ENCODE assay signal across 25 cellular contexts in genomic region chr20:60804918-60805631, GRCh38.
A peak's percentile ranks its signal among the peaks of the same experiment; 100 is the strongest.
DNase-seq lines count a peak whose midpoint lies in the region; ATAC-seq, FAIRE-seq and TF ChIP-seq lines count a peak whose summit lies in the region.
"Had no signal": no experiment of that assay in that cellular context is flagged by ENCODE, and none has a peak within 500 bp of the region (broad histone marks: within the 10 kb centered on the region; RNA-seq: fewer than 3 reads in every experiment).

No MANE protein-coding gene starts in this region.

- no peak for TF ChIP-seq RAD21 in H1 (IDR thresholded peaks at IDR 0.05 in 1 of 2, conservative IDR thresholded peaks at IDR 0.05 in 1 of 2; ENCODE audit: low read depth in 2 of 2, low read length in 2 of 2)

- H4K20me1 ChIP-seq in H1 (replicated peaks in 1 of 2; ENCODE audit: control insufficient read depth in 1 of 2, insufficient read depth in 2 of 2, low read length in 2 of 2) = no peaks in the 10 kb centered on the region

- H3K4me2 ChIP-seq in H1 (ENCODE audit: insufficient read depth in 1 of 2, low read depth in 2 of 2, low read length in 2 of 2) = peak overlapping the region in 1 of 2 experiments; percentile 40; a peak in 2 of 4 replicates
- no peak overlapping the region for H3K4me2 ChIP-seq in mesendoderm (ENCODE audit: low read length)
- H3K4me2 ChIP-seq: A549 had no signal

- H3K56ac ChIP-seq in H1 (replicated peaks; ENCODE audit: insufficient read length, low read depth, low read length) (no peak overlapping the region), mesendoderm (ENCODE audit: low read length) (no peak overlapping the region)

- H3K27ac ChIP-seq in right atrium auricular region = no peak overlapping the region
- H3K27ac ChIP-seq in H1 (ENCODE audit: low read depth, low read length) = no peak overlapping the region
- peak overlapping the region; percentile 45 for H3K27ac ChIP-seq in mesendoderm (ENCODE audit: low read depth, low read length)
- no peak overlapping the region for H3K27ac ChIP-seq in thyroid gland
- H3K27ac ChIP-seq in colonic mucosa = no peak overlapping the region
- H3K27ac ChIP-seq: A549, HL-60, prostate gland had no signal

- ATAC-seq in left cardiac atrium (peak; percentile 58 to 63), left colon (no peak), HG03439 (IDR thresholded peaks at IDR 0.05; ENCODE audit: unreplicated experiment) (no peak)
- ATAC-seq: A549, esophagus mucosa, gastroesophageal sphincter, GM12878, K562, natural killer cell had no signal

- DNase-seq in left cardiac atrium (no peak), right atrium auricular region (ENCODE audit: low spot score) (no peak), H1 (ENCODE audit: low read depth in 1 of 2, low spot score in 2 of 2) (no peak), mesendoderm (peak; percentile 42), thyroid gland (peak; percentile 11 to 22), left colon (no peak), colonic mucosa (no peak)
- DNase-seq: activated CD4-positive, alpha-beta T cell treated with anti-CD3 and anti-CD28 coated beads for 48 hours; amygdala; C1 segment of cervical spinal cord; natural killer cell; NCI-H1048; NCI-H2081; NCI-H510A treated with DMSO at 0.1 percent for 48 hours; stimulated activated CD8-positive, alpha-beta memory T cell treated with anti-CD3 and anti-CD28 coated beads, Interleukin-4, amount 100 ng/mL, for 48 hours had no signal

- H3K14ac ChIP-seq in H1 (ENCODE audit: insufficient read length) = no peak overlapping the region

- H3K79me2 ChIP-seq in H1 (ENCODE audit: control insufficient read depth in 1 of 2, insufficient read depth in 2 of 2, low read length in 2 of 2) = no peaks in the 10 kb centered on the region
- no peaks in the 10 kb centered on the region for H3K79me2 ChIP-seq in mesendoderm (ENCODE audit: control insufficient read depth, insufficient read depth, low read length)

- no peak for TF ChIP-seq CTCF in right atrium auricular region (IDR thresholded peaks at IDR 0.05)
- TF ChIP-seq CTCF in H1 (IDR thresholded peaks at IDR 0.05; ENCODE audit: control extremely low read depth in 1 of 3, insufficient read depth in 1 of 3, low read depth in 1 of 3, low read length in 3 of 3) = no peak
- no peak for TF ChIP-seq CTCF in thyroid gland (IDR thresholded peaks at IDR 0.05)
- TF ChIP-seq CTCF in colonic mucosa (IDR thresholded peaks at IDR 0.05) = no peak

- FAIRE-seq in H1 (lab: Jason Lieb, UNC) = no peak
- FAIRE-seq: A549, G401.6, GM12878, K562, TTC549 had no signal

- intact Hi-C loops in left cardiac atrium (cut with DNase I) = no loop called here
- intact Hi-C loops in thyroid gland (cut with DNase I) = no loop called here
- intact Hi-C loops in left colon (cut with DNase I, micrococcal nuclease) = no loop called here
- intact Hi-C loops in colonic mucosa (cut with DNase I) = no loop called here

- H3K4me1 ChIP-seq in right atrium auricular region (no peaks in the 10 kb centered on the region), H1 (replicated peaks in 1 of 4; ENCODE audit: control insufficient read depth in 3 of 4, insufficient read depth in 4 of 4, low read length in 3 of 4) (peaks cover 6 to 12% (median 7%) of the 10 kb centered on the region in 4 experiments), mesendoderm (ENCODE audit: control insufficient read depth, low read depth, low read length) (no peaks in the 10 kb centered on the region), thyroid gland (peaks cover 0 to 7% of the 10 kb centered on the region in 2 donors), colonic mucosa (no peaks in the 10 kb centered on the region)
- H3K4me1 ChIP-seq: A549, prostate gland had no signal

- no peak overlapping the region for H4K8ac ChIP-seq in H1 (ENCODE audit: extremely low read depth, insufficient read depth, low read length)
- no peak overlapping the region for H4K8ac ChIP-seq in mesendoderm (ENCODE audit: low read depth, low read length)

- H2AK5ac ChIP-seq in H1 (ENCODE audit: low read depth, low read length) (no peak overlapping the region), mesendoderm (ENCODE audit: low read length) (no peak overlapping the region)

- no peak for TF ChIP-seq EP300 in H1 (IDR thresholded peaks at IDR 0.05; ENCODE audit: borderline replicate concordance in 1 of 2, low read depth in 2 of 2, low read length in 2 of 2)

- WGBS in H1 (ENCODE audit: extremely low coverage in 1 of 2, insufficient coverage in 1 of 2, insufficient read length in 1 of 2, insufficient replicate concordance in 2 of 2, low coverage in 1 of 2, low lambda C conversion rate in 2 of 2, missing lambda C conversion rate in 1 of 2), 2 experiments = 55% methylated on average over 11 of the region's 11 CpGs; no CpG with 5 or more reads in 1 of the 2 experiments
- WGBS in mesendoderm (ENCODE audit: extremely low coverage, insufficient coverage, low lambda C conversion rate) = no CpG with 5 or more reads among the region's 11 CpGs
- WGBS in thyroid gland, 2 donors = 52 to 56% methylated on average over 11 of the region's 11 CpGs

- H3K79me1 ChIP-seq in H1 (ENCODE audit: low read depth, low read length) (no peaks in the 10 kb centered on the region), mesendoderm (ENCODE audit: low read length) (no peaks in the 10 kb centered on the region)

- H3K27me3 ChIP-seq in right atrium auricular region (no peaks in the 10 kb centered on the region), H1 (replicated peaks in 1 of 4; ENCODE audit: control insufficient read depth in 3 of 4, extremely low read depth in 1 of 4, insufficient read depth in 3 of 4, low read length in 3 of 4) (no peaks in the 10 kb centered on the region), mesendoderm (ENCODE audit: insufficient read depth, low read length, poor library complexity) (no peaks in the 10 kb centered on the region), thyroid gland (no peaks in the 10 kb centered on the region), colonic mucosa (no peaks in the 10 kb centered on the region)
- H3K27me3 ChIP-seq: gastroesophageal sphincter had no signal

- H3K9ac ChIP-seq in H1 (replicated peaks in 1 of 4; ENCODE audit: extremely low read depth in 1 of 4, low read depth in 3 of 4, low read length in 3 of 4) (no peak overlapping the region), mesendoderm (ENCODE audit: low read length) (no peak overlapping the region), colonic mucosa (ENCODE audit: low read depth in 2 of 2, low read length in 2 of 2) (no peak overlapping the region)

- no peak overlapping the region for H2BK120ac ChIP-seq in H1 (replicated peaks; ENCODE audit: low read depth, low read length)
- H2BK120ac ChIP-seq in mesendoderm (ENCODE audit: low read depth, low read length) = no peak overlapping the region

- no peaks in the 10 kb centered on the region for H3K23me2 ChIP-seq in H1 (ENCODE audit: low read depth, low read length)

- H3K36me3 ChIP-seq in right atrium auricular region (no peaks in the 10 kb centered on the region), H1 (ENCODE audit: control insufficient read depth in 2 of 4, insufficient read depth in 4 of 4, low read length in 3 of 4) (no peaks in the 10 kb centered on the region), mesendoderm (ENCODE audit: control insufficient read depth, insufficient read depth, low read length) (no peaks in the 10 kb centered on the region), thyroid gland (no peaks in the 10 kb centered on the region), colonic mucosa (no peaks in the 10 kb centered on the region)
- H3K36me3 ChIP-seq: gastroesophageal sphincter, prostate gland had no signal

- H3K9me3 ChIP-seq in right atrium auricular region (peaks cover 0 to 7% of the 10 kb centered on the region in 2 donors), H1 (ENCODE audit: insufficient read depth in 2 of 2, low read depth in 1 of 2, low read length in 1 of 2) (peaks cover 8% of the 10 kb centered on the region in 2 experiments), thyroid gland (no peaks in the 10 kb centered on the region), colonic mucosa (no peaks in the 10 kb centered on the region)
- H3K9me3 ChIP-seq: prostate gland had no signal

- POLR2A ChIA-PET in H1 (lab: Charles Lee; ENCODE audit: partially characterized antibody) = no interaction called here

- H4K5ac ChIP-seq in H1 (ENCODE audit: insufficient read length, low read depth, low read length) (no peak overlapping the region), mesendoderm (ENCODE audit: low read length) (no peak overlapping the region)

- H3K18ac ChIP-seq in H1 (ENCODE audit: extremely low read depth, low read length) = no peak overlapping the region
- no peak overlapping the region for H3K18ac ChIP-seq in mesendoderm (ENCODE audit: low read length)

- no peak overlapping the region for H4K91ac ChIP-seq in H1 (replicated peaks; ENCODE audit: insufficient read length, low read length)

- H3K23ac ChIP-seq in H1 (ENCODE audit: insufficient read length) (no peak overlapping the region), mesendoderm (ENCODE audit: low read length) (no peak overlapping the region)

- H2BK15ac ChIP-seq in H1 (ENCODE audit: low read length) (no peak overlapping the region), mesendoderm (replicated peaks; ENCODE audit: low read depth) (no peak overlapping the region)

- no peak overlapping the region for H2AFZ ChIP-seq in H1 (ENCODE audit: low read length)

- no peak overlapping the region for H2BK12ac ChIP-seq in H1 (ENCODE audit: low read depth, low read length)

- no peak for TF ChIP-seq POLR2A in H1 (IDR thresholded peaks at IDR 0.05; ENCODE audit: control extremely low read depth in 1 of 2, low read depth in 2 of 2, low read length in 2 of 2)
- TF ChIP-seq POLR2A in thyroid gland (IDR thresholded peaks at IDR 0.05) = no peak

- no peak overlapping the region for H3K4me3 ChIP-seq in right atrium auricular region
- H3K4me3 ChIP-seq in H1 (ENCODE audit: extremely low read depth in 1 of 4, insufficient read depth in 2 of 4, low read depth in 3 of 4, low read length in 4 of 4) = no peak overlapping the region
- no peak overlapping the region for H3K4me3 ChIP-seq in mesendoderm (ENCODE audit: low read length)
- no peak overlapping the region for H3K4me3 ChIP-seq in thyroid gland (replicated peaks in 1 of 3)
- H3K4me3 ChIP-seq in colonic mucosa = no peak overlapping the region
- H3K4me3 ChIP-seq: A549, GM12878, K562, prostate gland had no signal

- CTCF ChIA-PET in H1 (lab: Charles Lee; ENCODE audit: partially characterized antibody) = interaction anchor here (0.5 to 1.6 kb wide), 4 partner anchors 37 to 991 kb away, joined by 3 to 5 read pairs (median 3); no protein-coding TSS in a partner anchor

- H3K4ac ChIP-seq in H1 (replicated peaks; ENCODE audit: insufficient read length, low read depth, low read length) = no peak overlapping the region
- no peak overlapping the region for H3K4ac ChIP-seq in mesendoderm (ENCODE audit: low read depth, low read length)

- peak overlapping the region; percentile 84; the same call in 1 of the 2 replicates for H2BK20ac ChIP-seq in H1 (ENCODE audit: low read length)

- H2BK5ac ChIP-seq in H1 (ENCODE audit: low read depth, low read length) (peak overlapping the region; percentile 18; the same call in 1 of the 2 replicates), mesendoderm (ENCODE audit: low read length) (no peak overlapping the region)

TF ChIP-seq in H1, 55 proteins besides CTCF, POLR2A, EP300 and RAD21 (continues in another document):
- TF ChIP-seq JUND (IDR thresholded peaks at IDR 0.05; ENCODE audit: low read length) (no peak), POU5F1 (IDR thresholded peaks at IDR 0.05; ENCODE audit: low read depth, low read length) (no peak), TEAD4 (IDR thresholded peaks at IDR 0.05; ENCODE audit: low read depth, low read length) (no peak), TBP (IDR thresholded peaks at IDR 0.05; ENCODE audit: low read depth, low read length) (no peak)

Comparison
In these comparisons a context has a peak if more than half of its experiments do, and no peak if none do; other contexts are left out.
1. ATAC-seq: peak in left cardiac atrium (2 of 2); none in left colon (single experiment) and HG03439 (single experiment).
2. DNase-seq: peak in mesendoderm (single experiment) and thyroid gland (2 of 2); none in left cardiac atrium (single experiment), right atrium auricular region (single experiment), H1 (0 of 2), left colon (0 of 2) and colonic mucosa (single experiment).